30 cellular contexts compared by ENCODE assay signal in genomic region chr14:102445641-102446040, GRCh38.
"Had no signal": no experiment of that assay in that cellular context is flagged by ENCODE, and none has a peak within 500 bp of the region (broad histone marks: within the 10 kb centered on the region; RNA-seq: fewer than 3 reads in every experiment).

No MANE protein-coding gene starts in this region.

- H3K27ac Mint-ChIP-seq: activated CD4-positive, alpha-beta memory T cell treated with anti-CD3 and anti-CD28 coated beads, Interleukin-2, amount 10 ng/mL, durations not matched to agents 7 days and 5 days; activated CD8-positive, alpha-beta memory T cell treated with anti-CD3 and anti-CD28 coated beads, Interleukin-2, amount 10 ng/mL, durations not matched to agents 7 days and 5 days; activated naive CD8-positive, alpha-beta T cell; activated naive CD8-positive, alpha-beta T cell treated with anti-CD3 and anti-CD28 coated beads, Interleukin-2, amount 50 U/mL, for 24 hours; brain had no signal

- H2AFZ ChIP-seq: PC-9 had no signal

- H3K9me3 Mint-ChIP-seq: activated CD4-positive, alpha-beta memory T cell treated with anti-CD3 and anti-CD28 coated beads, Interleukin-2, amount 10 ng/mL, durations not matched to agents 7 days and 5 days; activated naive CD4-positive, alpha-beta T cell treated with anti-CD3 and anti-CD28 coated beads, Interleukin-2, amount 10 ng/mL, durations not matched to agents 7 days and 5 days; activated naive CD8-positive, alpha-beta T cell treated with anti-CD3 and anti-CD28 coated beads, Interleukin-2, amount 50 U/mL, for 24 hours; brain had no signal

- H3K27me3 Mint-ChIP-seq: activated CD4-positive, alpha-beta memory T cell treated with anti-CD3 and anti-CD28 coated beads, Interleukin-2, amount 10 ng/mL, durations not matched to agents 7 days and 5 days; activated CD8-positive, alpha-beta memory T cell treated with anti-CD3 and anti-CD28 coated beads, Interleukin-2, amount 10 ng/mL, durations not matched to agents 7 days and 5 days; activated naive CD4-positive, alpha-beta T cell treated with anti-CD3 and anti-CD28 coated beads, Interleukin-2, amount 10 ng/mL, durations not matched to agents 7 days and 5 days; activated naive CD8-positive, alpha-beta T cell; activated naive CD8-positive, alpha-beta T cell treated with anti-CD3 and anti-CD28 coated beads, Interleukin-2, amount 50 U/mL, for 24 hours; brain; T-helper 17 cell had no signal

- H3K4me2 ChIP-seq: PC-9 had no signal

- ATAC-seq: activated CD8-positive, alpha-beta memory T cell treated with anti-CD3 and anti-CD28 coated beads, Interleukin-2, amount 10 ng/mL, durations not matched to agents 7 days and 5 days; activated naive CD8-positive, alpha-beta T cell treated with anti-CD3 and anti-CD28 coated beads, Interleukin-2, amount 50 U/mL, for 24 hours; T-helper 17 cell had no signal

- H3K4me3 Mint-ChIP-seq: activated CD4-positive, alpha-beta memory T cell treated with anti-CD3 and anti-CD28 coated beads, Interleukin-2, amount 10 ng/mL, durations not matched to agents 7 days and 5 days; activated CD8-positive, alpha-beta memory T cell treated with anti-CD3 and anti-CD28 coated beads, Interleukin-2, amount 10 ng/mL, durations not matched to agents 7 days and 5 days; activated naive CD4-positive, alpha-beta T cell treated with anti-CD3 and anti-CD28 coated beads, Interleukin-2, amount 10 ng/mL, durations not matched to agents 7 days and 5 days; activated naive CD8-positive, alpha-beta T cell; activated naive CD8-positive, alpha-beta T cell treated with anti-CD3 and anti-CD28 coated beads, Interleukin-2, amount 50 U/mL, for 24 hours; brain; T-helper 17 cell had no signal

- H3K4me3 ChIP-seq: PC-9 had no signal

- H3K36me3 Mint-ChIP-seq: activated CD8-positive, alpha-beta memory T cell treated with anti-CD3 and anti-CD28 coated beads, Interleukin-2, amount 10 ng/mL, durations not matched to agents 7 days and 5 days had no signal

- H3K27ac ChIP-seq: PC-9, RWPE1, WERI-Rb-1 had no signal

- DNase-seq: activated CD4-positive, alpha-beta memory T cell treated with anti-CD3 and anti-CD28 coated beads, Interleukin-2, amount 10 ng/mL, durations not matched to agents 7 days and 5 days; activated CD4-positive, alpha-beta T cell treated with anti-CD3 and anti-CD28 coated beads for 1 hour; activated CD4-positive, alpha-beta T cell treated with anti-CD3 and anti-CD28 coated beads for 48 hours; activated CD4-positive, CD25-positive, alpha-beta regulatory T cell; activated CD8-positive, alpha-beta memory T cell treated with anti-CD3 and anti-CD28 coated beads for 24 hours; activated CD8-positive, alpha-beta memory T cell treated with anti-CD3 and anti-CD28 coated beads, Interleukin-2, amount 10 ng/mL, durations not matched to agents 7 days and 5 days; activated CD8-positive, alpha-beta memory T cell treated with anti-CD3 and anti-CD28 coated beads, Interleukin-2, amount 50 U/mL, for 48 hours; activated effector memory CD4-positive, alpha-beta T cell treated with Interleukin-2 at 50 U/mL for 16 hours; activated naive CD4-positive, alpha-beta T cell treated with anti-CD3 and anti-CD28 coated beads, Interleukin-2, amount 10 ng/mL, durations not matched to agents 7 days and 5 days; activated naive CD8-positive, alpha-beta T cell treated with anti-CD3 and anti-CD28 coated beads, Interleukin-2, amount 50 U/mL, for 24 hours; activated T-cell treated with anti-CD3 and anti-CD28 coated beads, Interleukin-2, amount 50 U/mL, for 48 hours; central memory CD4-positive, alpha-beta T cell; NCI-H1092 treated with DMSO at 0.1 percent for 48 hours; NCI-H1417; NCI-H146; NCI-H187; NCI-H2029 treated with DMSO at 0.1 percent for 48 hours; NCI-H2107; NCI-H2171; NCI-H510A; NCI-H526; NCI-H748 treated with DMSO at 0.1 percent for 48 hours; NK-92 treated with Interleukin-12 subunit alpha and Interleukin-12 subunit beta, amount 100 ng/mL, for 24 hours; PC-9; Right ventricle myocardium superior; T-helper 17 cell; WERI-Rb-1 had no signal

- H3K4me1 Mint-ChIP-seq: activated CD4-positive, alpha-beta memory T cell treated with anti-CD3 and anti-CD28 coated beads, Interleukin-2, amount 10 ng/mL, durations not matched to agents 7 days and 5 days; activated CD8-positive, alpha-beta memory T cell treated with anti-CD3 and anti-CD28 coated beads, Interleukin-2, amount 10 ng/mL, durations not matched to agents 7 days and 5 days; activated naive CD4-positive, alpha-beta T cell treated with anti-CD3 and anti-CD28 coated beads, Interleukin-2, amount 10 ng/mL, durations not matched to agents 7 days and 5 days; activated naive CD8-positive, alpha-beta T cell treated with anti-CD3 and anti-CD28 coated beads, Interleukin-2, amount 50 U/mL, for 24 hours; brain had no signal
